Comparison of ENCODE assay signal across 8 cellular contexts in genomic region chr1:234722267-234722704, GRCh38.
DNase-seq lines count a peak whose midpoint lies in the region; ATAC-seq, FAIRE-seq and TF ChIP-seq lines count a peak whose summit lies in the region.

No MANE protein-coding gene starts in this region.

- no peaks in the 10 kb centered on the region for H3K9me1 ChIP-seq in endothelial cell of umbilical vein (replicated peaks; ENCODE audit: control insufficient read depth, extremely low read depth, insufficient read depth, low read length)

- H3K4me3 Mint-ChIP-seq in CD4-positive, alpha-beta T cell: no peak overlapping the region

- peak overlapping the region; percentile 60 for H3K4ac ChIP-seq in trophoblast cell (ENCODE audit: low read depth, low read length)

- no peak overlapping the region for H3K27ac ChIP-seq in CD4-positive, alpha-beta T cell (ENCODE audit: low read depth, low read length)
- peak overlapping the region; percentile 91 for H3K27ac ChIP-seq in endothelial cell of umbilical vein (ENCODE audit: insufficient read depth, low read depth, low read length)
- peak overlapping the region; percentile 79 for H3K27ac ChIP-seq in trophoblast cell (ENCODE audit: low read depth, low read length)

- H3K4me2 ChIP-seq in endothelial cell of umbilical vein (ENCODE audit: insufficient read depth, low read length) (peak overlapping the region; percentile 28), trophoblast cell (ENCODE audit: low read length) (no peak overlapping the region)

- ATAC-seq in CD4-positive, alpha-beta T cell (ENCODE audit: poor library complexity): no peak
- ATAC-seq in HG03469 (IDR thresholded peaks at IDR 0.05; ENCODE audit: unreplicated experiment) (no peak), GM18907 (IDR thresholded peaks at IDR 0.05; ENCODE audit: unreplicated experiment) (no peak), HG03354 (IDR thresholded peaks at IDR 0.05; ENCODE audit: poor library complexity, severe bottlenecking, unreplicated experiment) (no peak)

- POLR2A ChIA-PET in CD4-positive, alpha-beta T cell (lab: Charles Lee): interaction anchor here (1.2 to 7.3 kb wide), 2 partner anchors 9 to 111 kb away, joined by 5 to 238 read pairs; partner anchors contain the start of gene IRF2BP2
- POLR2A ChIA-PET in endothelial cell of umbilical vein (lab: Charles Lee): interaction anchor here (0.6 to 1.6 kb wide), 5 partner anchors 22 to 326 kb away, joined by 4 to 10 read pairs (median 7); partner anchors contain the start of gene IRF2BP2

- peak overlapping the region; percentile 55 for H4K8ac ChIP-seq in trophoblast cell (ENCODE audit: low read depth, low read length)

- no peak for FAIRE-seq in endothelial cell of umbilical vein (lab: Jason Lieb, UNC)

- CTCF ChIA-PET in CD4-positive, alpha-beta T cell (lab: Charles Lee): interaction anchor here (0.6 to 1.9 kb wide), 4 partner anchors 9 to 294 kb away, joined by 3 to 6 read pairs (median 4); no protein-coding TSS in a partner anchor
- CTCF ChIA-PET in endothelial cell of umbilical vein (lab: Charles Lee): interaction anchor here (0.9 to 3.5 kb wide), 12 partner anchors 19 to 361 kb away, joined by 3 to 15 read pairs (median 5); no protein-coding TSS in a partner anchor

- peak overlapping the region; percentile 70 for H3K18ac ChIP-seq in trophoblast cell (ENCODE audit: low read length)

- intact Hi-C loops in CD4-positive, alpha-beta T cell (cut with DNase I, micrococcal nuclease): loop anchor here (2.0 to 10.0 kb wide), 2 partner anchors 49 to 203 kb away; no protein-coding TSS in a partner anchor
- intact Hi-C loops in endothelial cell of umbilical vein (cut with micrococcal nuclease): no loop called here

- H3K79me2 ChIP-seq in endothelial cell of umbilical vein (ENCODE audit: control insufficient read depth, insufficient read depth, low read length): no peaks in the 10 kb centered on the region
- peaks cover 13% of the 10 kb centered on the region for H3K79me2 ChIP-seq in trophoblast cell (ENCODE audit: control insufficient read depth, insufficient read depth, low read length, poor library complexity)

- no peak for TF ChIP-seq POLR2A in endothelial cell of umbilical vein (IDR thresholded peaks at IDR 0.05; ENCODE audit: low read depth, low read length)

- peaks cover 86% of the 10 kb centered on the region for H3K4me1 Mint-ChIP-seq in CD4-positive, alpha-beta T cell (ENCODE audit: low read depth)

- H3K36me3 ChIP-seq in endothelial cell of umbilical vein (ENCODE audit: control insufficient read depth in 2 of 2, extremely low read depth in 1 of 2, insufficient read depth in 2 of 2, low read length in 2 of 2) (no peaks in the 10 kb centered on the region), trophoblast cell (ENCODE audit: control insufficient read depth in 1 of 2, insufficient read depth in 2 of 2, low read length in 2 of 2) (no peaks in the 10 kb centered on the region)

- H3K4me3 ChIP-seq in endothelial cell of umbilical vein (replicated peaks in 1 of 3; ENCODE audit: insufficient read depth in 1 of 3, low read depth in 1 of 3, low read length in 3 of 3): no peak overlapping the region
- H3K4me3 ChIP-seq in trophoblast cell (ENCODE audit: low read depth, low read length): no peak overlapping the region

- H3K9me3 ChIP-seq in CD4-positive, alpha-beta T cell (ENCODE audit: control insufficient read depth, low read length): no peaks in the 10 kb centered on the region
- H3K9me3 ChIP-seq in endothelial cell of umbilical vein (replicated peaks; ENCODE audit: control insufficient read depth, insufficient read depth, low read length): no peaks in the 10 kb centered on the region
- no peaks in the 10 kb centered on the region for H3K9me3 ChIP-seq in trophoblast cell (ENCODE audit: insufficient read depth, low read depth, low read length)

- H3K4me1 ChIP-seq in endothelial cell of umbilical vein (ENCODE audit: control insufficient read depth, extremely low read depth, insufficient read depth, low read length) (peaks cover 90% of the 10 kb centered on the region), trophoblast cell (ENCODE audit: control insufficient read depth in 1 of 2, insufficient read depth in 2 of 2, low read length in 2 of 2) (peaks cover 43 to 46% of the 10 kb centered on the region in 2 experiments)

- H2BK12ac ChIP-seq in trophoblast cell (ENCODE audit: low read length): peak overlapping the region; percentile 97

- no peaks in the 10 kb centered on the region for H3K27me3 Mint-ChIP-seq in CD4-positive, alpha-beta T cell

- peak overlapping the region; percentile 75 for H2BK120ac ChIP-seq in trophoblast cell (ENCODE audit: insufficient read depth, low read length, poor library complexity)

- BruUV-seq in endothelial cell of umbilical vein (replicated peaks; lab: Mats Ljungman, UMichigan): no TSS peak

- no peak for TF ChIP-seq CTCF in CD4-positive, alpha-beta T cell (IDR thresholded peaks at IDR 0.05)
- no peak for TF ChIP-seq CTCF in endothelial cell of umbilical vein (IDR thresholded peaks at IDR 0.05; ENCODE audit: extremely low read depth in 1 of 2, insufficient read depth in 1 of 2, low read depth in 1 of 2, low read length in 2 of 2)

- peak overlapping the region; percentile 60 for H2AK5ac ChIP-seq in trophoblast cell (ENCODE audit: low read length)

- no peaks in the 10 kb centered on the region for H4K20me1 ChIP-seq in endothelial cell of umbilical vein (replicated peaks; ENCODE audit: control insufficient read depth, extremely low read depth, insufficient read depth, low read length)

- H3K36me3 Mint-ChIP-seq in CD4-positive, alpha-beta T cell (ENCODE audit: low read depth): no peaks in the 10 kb centered on the region

- H3K9ac ChIP-seq in endothelial cell of umbilical vein (replicated peaks; ENCODE audit: extremely low read depth, insufficient read depth, low read length) (peak overlapping the region; percentile 95), trophoblast cell (ENCODE audit: low read length) (no peak overlapping the region)

- no peaks in the 10 kb centered on the region for H3K27me3 ChIP-seq in CD4-positive, alpha-beta T cell (ENCODE audit: control insufficient read depth, insufficient read depth, low read length)
- H3K27me3 ChIP-seq in endothelial cell of umbilical vein (ENCODE audit: control insufficient read depth in 2 of 2, insufficient read depth in 2 of 2, low read length in 2 of 2) (no peaks in the 10 kb centered on the region), trophoblast cell (ENCODE audit: insufficient read depth, low read length) (no peaks in the 10 kb centered on the region)

- H2BK5ac ChIP-seq in trophoblast cell (ENCODE audit: low read depth, low read length, poor library complexity): peak overlapping the region; percentile 41

- H4K12ac ChIP-seq in trophoblast cell (ENCODE audit: low read depth, low read length): no peak overlapping the region

- no peaks in the 10 kb centered on the region for H3K9me3 Mint-ChIP-seq in CD4-positive, alpha-beta T cell

- peaks cover 47% of the 10 kb centered on the region for H3K79me1 ChIP-seq in trophoblast cell (ENCODE audit: low read length)

- no CpG with 5 or more reads among the region's 9 CpGs for whole genome bisulfite sequencing in trophoblast cell (ENCODE audit: extremely low coverage, insufficient coverage, insufficient read length)

- peak overlapping the region; percentile 83 for H4K91ac ChIP-seq in trophoblast cell (ENCODE audit: low read depth, low read length)

- no peak for DNase-seq in CD4-positive, alpha-beta T cell
- DNase-seq in NCI-H69 (lab: John Stamatoyannopoulos, UW) (peak; percentile 51), endothelial cell of umbilical vein (ENCODE audit: low read depth, low spot score) (no peak), trophoblast cell (no peak), RKO (ENCODE audit: low spot score) (no peak)

- no peak overlapping the region for H2AFZ ChIP-seq in endothelial cell of umbilical vein (ENCODE audit: low read depth, low read length)
- peak overlapping the region; percentile 31 for H2AFZ ChIP-seq in trophoblast cell (ENCODE audit: insufficient read depth, low read length, poor library complexity)

- H3K23ac ChIP-seq in trophoblast cell (ENCODE audit: low read length): no peak overlapping the region

- H3K27ac Mint-ChIP-seq in CD4-positive, alpha-beta T cell: peak overlapping the region; percentile 93

- dilution Hi-C loops in endothelial cell of umbilical vein (cut with MboI; ENCODE audit: extremely low pct_ligation_motif_present, low sequenced_read_pairs): loop anchor here (10.0 kb wide), 1 partner anchor 353 kb away; no protein-coding TSS in a partner anchor

- H3K14ac ChIP-seq in trophoblast cell (ENCODE audit: low read length): peak overlapping the region; percentile 52

TF ChIP-seq in endothelial cell of umbilical vein, 7 proteins besides CTCF, POLR2A, EP300 and RAD21:
- no peak for TF ChIP-seq POLR2AphosphoS5 (IDR thresholded peaks at IDR 0.05; ENCODE audit: insufficient read depth, low read depth, low read length)
